8 cellular contexts compared by ENCODE assay signal in genomic region chr7:1531263-1531978, GRCh38. TPM values are rescaled to one million over a fixed set of nuclear protein-coding genes. Genes with fewer than 3 reads are reported as not detected.
A peak's percentile ranks its signal among the peaks of the same experiment; 100 is the strongest.
DNase-seq lines count a peak whose midpoint lies in the region; ATAC-seq and TF ChIP-seq lines count a peak whose summit lies in the region.

No MANE protein-coding gene starts in this region.

- intact Hi-C loops in prostate gland (cut with DNase I) = no loop called here

- DNase-seq in activated CD8-positive, alpha-beta memory T cell treated with anti-CD3 and anti-CD28 coated beads for 24 hours = peak; percentile 73
- no peak for DNase-seq in activated CD8-positive, alpha-beta memory T cell treated with anti-CD3 and anti-CD28 coated beads, Interleukin-2, amount 50 U/mL, for 48 hours
- DNase-seq in MM.1S = no peak
- peak; percentile 34 for DNase-seq in activated T-helper 9 cell treated with anti-CD3 and anti-CD28 coated beads, Interleukin-2, amount 50 U/mL, for 16 hours (ENCODE audit: low read depth)
- DNase-seq in glutamatergic neuron = no peak
- no peak for DNase-seq in prostate gland (ENCODE audit: low spot score)
- DNase-seq in NCI-H187 (lab: John Stamatoyannopoulos, UW) = no peak

- WGBS in prostate gland = 4% methylated on average over 49 of the region's 55 CpGs

- H3K4me3 ChIP-seq in MM.1S (ENCODE audit: low read length) (peak overlapping the region; percentile 81), prostate gland (peak overlapping the region; percentile 49 to 68)

- TF ChIP-seq POLR2A in prostate gland (IDR thresholded peaks at IDR 0.05) = no peak

- peaks cover 52% of the 10 kb centered on the region for H3K79me2 ChIP-seq in MM.1S (ENCODE audit: low read length)

- H3K9me2 ChIP-seq in MM.1S (replicated peaks; ENCODE audit: insufficient read depth, low read length) = no peaks in the 10 kb centered on the region

- no peak overlapping the region for H2AFZ ChIP-seq in MM.1S (ENCODE audit: low read length)

- H3K4me3 Mint-ChIP-seq in glutamatergic neuron (ENCODE audit: unreplicated experiment) = peak overlapping the region; percentile 85

- H3K27me3 ChIP-seq in MM.1S (replicated peaks; ENCODE audit: insufficient read depth, low read length) = peaks cover 25% of the 10 kb centered on the region
- no peaks in the 10 kb centered on the region for H3K27me3 ChIP-seq in prostate gland (replicated peaks; ENCODE audit: insufficient read depth)

- no peak for ATAC-seq in GM18519 (IDR thresholded peaks at IDR 0.05; ENCODE audit: low FRiP score, unreplicated experiment)

- H3K9me3 ChIP-seq in MM.1S (replicated peaks; ENCODE audit: insufficient read depth, low read length) (no peaks in the 10 kb centered on the region), prostate gland (no peaks in the 10 kb centered on the region)

- no peaks in the 10 kb centered on the region for H3F3A ChIP-seq in MM.1S (ENCODE audit: insufficient read depth, low read length)

- H3K36me3 Mint-ChIP-seq in glutamatergic neuron (ENCODE audit: unreplicated experiment) = no peaks in the 10 kb centered on the region

- no peaks in the 10 kb centered on the region for H3K9me3 Mint-ChIP-seq in glutamatergic neuron (ENCODE audit: unreplicated experiment)

- H3K27ac ChIP-seq in MM.1S (ENCODE audit: low read length) (no peak overlapping the region), prostate gland (peak overlapping the region; percentile 99)

- H3K36me3 ChIP-seq in MM.1S (replicated peaks; ENCODE audit: insufficient read depth, low read length) = no peaks in the 10 kb centered on the region
- H3K36me3 ChIP-seq in prostate gland = no peaks in the 10 kb centered on the region

- TF ChIP-seq CTCF in MM.1S (IDR thresholded peaks at IDR 0.05; ENCODE audit: low read length) = no peak
- TF ChIP-seq CTCF in glutamatergic neuron (IDR thresholded peaks at IDR 0.05; ENCODE audit: partially characterized antibody, unreplicated experiment) = no peak
- no peak for TF ChIP-seq CTCF in prostate gland (IDR thresholded peaks at IDR 0.05)

- 0 out of 2 replicates have a peak, but pooled peaks cover 5% of the 10 kb centered on the region for H3K4me1 ChIP-seq in MM.1S (ENCODE audit: low read length)
- H3K4me1 ChIP-seq in prostate gland (replicated peaks) = peaks cover 15% of the 10 kb centered on the region

- H3K4me2 ChIP-seq in MM.1S (ENCODE audit: low read depth, low read length) = peak overlapping the region; percentile 91

- no peaks in the 10 kb centered on the region for H4K20me1 ChIP-seq in MM.1S (ENCODE audit: insufficient read depth, low read length)

- H3K27ac Mint-ChIP-seq in glutamatergic neuron (ENCODE audit: unreplicated experiment) = no peak overlapping the region

- peak overlapping the region; percentile 71 for H3K9ac ChIP-seq in MM.1S (ENCODE audit: low read length)

- peaks cover 9% of the 10 kb centered on the region for H3K4me1 Mint-ChIP-seq in glutamatergic neuron (ENCODE audit: low read depth, unreplicated experiment)

- H3K27me3 Mint-ChIP-seq in glutamatergic neuron (ENCODE audit: unreplicated experiment) = peaks cover 7% of the 10 kb centered on the region

RNA-seq across cellular contexts. Expression of gene MAFK, which starts 0.9 kb away (rescaled TPM):
- total RNA-seq in glutamatergic neuron (ENCODE audit: unreplicated experiment) = 10.5 TPM
- total RNA-seq in prostate gland = 10 to 100 TPM; 29.1 to 50.6 TPM

RNA-seq across cellular contexts. Expression of gene TMEM184A, which starts 24.6 kb away (rescaled TPM):
- 20.7 TPM for total RNA-seq in glutamatergic neuron (ENCODE audit: unreplicated experiment)
- 10 to 100 TPM; 15.4 to 59.2 TPM for total RNA-seq in prostate gland

RNA-seq across cellular contexts. Expression of gene INTS1, which starts 27.2 kb away (rescaled TPM):
- total RNA-seq in glutamatergic neuron (ENCODE audit: unreplicated experiment) (108 TPM), prostate gland (100 to 1,000 TPM in 1 of 2 donors, 10 to 100 TPM in 1; 64.9 to 146 TPM)

RNA-seq across cellular contexts. Expression of gene PSMG3, which starts 38.4 kb away (rescaled TPM):
- total RNA-seq in glutamatergic neuron (ENCODE audit: unreplicated experiment) (56.6 TPM), prostate gland (10 to 100 TPM; 50.0 to 51.6 TPM)

Comparison
In these comparisons a context has a peak if more than half of its experiments do, and no peak if none do; other contexts are left out.
1. DNase-seq: peak in activated CD8-positive, alpha-beta memory T cell treated with anti-CD3 and anti-CD28 coated beads for 24 hours (single experiment) and activated T-helper 9 cell treated with anti-CD3 and anti-CD28 coated beads, Interleukin-2, amount 50 U/mL, for 16 hours (single experiment); none in activated CD8-positive, alpha-beta memory T cell treated with anti-CD3 and anti-CD28 coated beads, Interleukin-2, amount 50 U/mL, for 48 hours (single experiment), MM.1S (single experiment), glutamatergic neuron (single experiment), prostate gland (single experiment) and NCI-H187 (0 of 2).